In the genomic region with DNA sequence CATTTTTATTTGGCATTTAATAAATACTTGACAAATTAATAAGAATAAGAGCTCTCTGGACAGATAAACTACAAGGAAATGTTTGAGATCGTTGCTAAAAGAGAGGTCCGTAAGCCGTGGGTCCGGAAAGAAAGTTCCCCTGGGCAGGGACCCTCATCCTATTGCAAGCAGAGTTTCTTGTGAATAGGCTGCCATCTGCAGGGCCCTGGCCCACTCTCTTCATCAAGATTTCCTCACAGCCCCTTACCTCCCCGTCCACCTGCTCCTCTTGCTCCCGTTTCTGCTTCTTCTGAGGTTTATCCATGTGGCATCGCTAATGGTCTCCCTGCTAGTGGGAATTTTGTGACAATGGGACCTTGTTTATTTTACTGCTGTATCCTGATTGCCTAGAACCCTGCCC, we compare ENCODE assay signal across 28 cellular contexts. TPM values are rescaled to one million over a fixed set of nuclear protein-coding genes. Genes with fewer than 3 reads are reported as not detected.
"Had no signal": no experiment of that assay in that cellular context is flagged by ENCODE, and none has a peak within 500 bp of the region (broad histone marks: within the 10 kb centered on the region; RNA-seq: fewer than 3 reads in every experiment).

No MANE protein-coding gene starts in this region.

- H3K9me3 Mint-ChIP-seq: activated naive CD4-positive, alpha-beta T cell treated with anti-CD3 and anti-CD28 coated beads, Interleukin-2, amount 50 U/mL, for 72 hours; activated T-helper 17 cell treated with anti-CD3 and anti-CD28 coated beads, Interleukin-2, amount 50 U/mL, for 72 hours; brain; dendritic cell treated with granulocyte-macrophage colony-stimulating factor and Interleukin-4, amounts not matched to agents 40 ng/mL and 50 ng/mL, for 4 days; natural killer cell treated with Interleukin-12 subunit alpha and Interleukin-12 subunit beta and Interleukin-15 and Interleukin-18, amount 100 ng/mL, for 72 hours; T-helper 2 cell treated with Interferon-gamma antibody and Interleukin-4, amounts not matched to agents 5 μg/mL and 100 μg/mL, for 36 hours had no signal

- ATAC-seq: activated naive CD4-positive, alpha-beta T cell treated with anti-CD3 and anti-CD28 coated beads, Interleukin-2, amount 50 U/mL, for 72 hours; activated T-helper 17 cell treated with anti-CD3 and anti-CD28 coated beads, Interleukin-2, amount 50 U/mL, for 72 hours; foreskin keratinocyte; natural killer cell treated with Interleukin-12 subunit alpha and Interleukin-12 subunit beta and Interleukin-15 and Interleukin-18, amount 100 ng/mL, for 72 hours; pancreas; right cardiac atrium; stimulated activated naive CD8-positive, alpha-beta T cell treated with anti-CD3 and anti-CD28 coated beads, Interleukin-15, Interleukin-2, amounts not matched to agents 100 U/mL and 50 U/mL, for 24 hours had no signal

- H3K79me2 ChIP-seq: hepatocyte had no signal

- H3K4me2 ChIP-seq: hepatocyte had no signal

- H3K4me3 ChIP-seq: hepatocyte, left ventricle myocardium inferior, pancreas, upper lobe of left lung had no signal

- H3K9me3 ChIP-seq: neutrophil, pancreas, upper lobe of left lung had no signal

- H3K27ac ChIP-seq: foreskin keratinocyte, hepatocyte, left ventricle myocardium inferior, neutrophil, pancreas, upper lobe of left lung, VCaP had no signal

- H3K36me3 Mint-ChIP-seq: activated naive CD4-positive, alpha-beta T cell treated with anti-CD3 and anti-CD28 coated beads, Interleukin-2, amount 50 U/mL, for 72 hours; brain; natural killer cell treated with Interleukin-12 subunit alpha and Interleukin-12 subunit beta and Interleukin-15 and Interleukin-18, amount 100 ng/mL, for 72 hours had no signal

- H3K27me3 ChIP-seq: foreskin keratinocyte, hepatocyte, pancreas, upper lobe of left lung had no signal

- H3K4me1 Mint-ChIP-seq: activated CD4-positive, alpha-beta T cell treated with anti-CD3 and anti-CD28 coated beads, Interleukin-2, amount 10 ng/mL, durations not matched to agents 7 days and 5 days; activated T-helper 17 cell treated with anti-CD3 and anti-CD28 coated beads, Interleukin-2, amount 50 U/mL, for 72 hours; brain had no signal

- H3K4me1 ChIP-seq: left ventricle myocardium inferior, upper lobe of left lung had no signal

- DNase-seq: activated CD4-positive, alpha-beta T cell treated with anti-CD3 and anti-CD28 coated beads, Interleukin-2, amount 10 ng/mL, durations not matched to agents 7 days and 5 days; activated CD4-positive, CD25-positive, alpha-beta regulatory T cell treated with anti-CD3 and anti-CD28 coated beads, Interleukin-2, amount 50 U/mL, for 72 hours; activated T-cell treated with anti-CD3 and anti-CD28 coated beads, Interleukin-2, amount 50 U/mL, for 1 hour; aorta; effector CD4-positive, alpha-beta T cell; erythroblast; foreskin keratinocyte; kidney glomerular epithelial cell; left ventricle myocardium inferior; mammary epithelial cell; pancreas; right cardiac atrium; stimulated activated CD4-positive, alpha-beta T cell treated with anti-CD3 and anti-CD28 coated beads, Interleukin-12 subunit alpha, Interleukin-12 subunit beta, amount 100 ng/mL, for 4 hours; stimulated activated CD4-positive, alpha-beta T cell treated with anti-CD3 and anti-CD28 coated beads, Interleukin-4, amount 100 ng/mL, for 4 hours; stimulated activated naive CD8-positive, alpha-beta T cell treated with anti-CD3 and anti-CD28 coated beads, Interleukin-15, Interleukin-2, amounts not matched to agents 100 U/mL and 50 U/mL, for 24 hours; upper lobe of left lung had no signal

- H3K4me3 Mint-ChIP-seq: activated CD4-positive, alpha-beta T cell treated with anti-CD3 and anti-CD28 coated beads, Interleukin-2, amount 10 ng/mL, durations not matched to agents 7 days and 5 days; activated T-helper 17 cell treated with anti-CD3 and anti-CD28 coated beads, Interleukin-2, amount 50 U/mL, for 72 hours; brain; dendritic cell treated with granulocyte-macrophage colony-stimulating factor and Interleukin-4, amounts not matched to agents 40 ng/mL and 50 ng/mL, for 4 days; natural killer cell treated with Interleukin-12 subunit alpha and Interleukin-12 subunit beta and Interleukin-15 and Interleukin-18, amount 100 ng/mL, for 72 hours; T-helper 2 cell treated with Interferon-gamma antibody and Interleukin-4, amounts not matched to agents 5 μg/mL and 100 μg/mL, for 36 hours had no signal

- H3K36me3 ChIP-seq: left ventricle myocardium inferior, neutrophil, pancreas, upper lobe of left lung had no signal

- H3K27ac Mint-ChIP-seq: activated CD4-positive, alpha-beta T cell treated with anti-CD3 and anti-CD28 coated beads, Interleukin-2, amount 10 ng/mL, durations not matched to agents 7 days and 5 days; activated naive CD4-positive, alpha-beta T cell treated with anti-CD3 and anti-CD28 coated beads, Interleukin-2, amount 50 U/mL, for 72 hours; activated T-helper 17 cell treated with anti-CD3 and anti-CD28 coated beads, Interleukin-2, amount 50 U/mL, for 72 hours; brain; dendritic cell treated with granulocyte-macrophage colony-stimulating factor and Interleukin-4, amounts not matched to agents 40 ng/mL and 50 ng/mL, for 4 days; natural killer cell treated with Interleukin-12 subunit alpha and Interleukin-12 subunit beta and Interleukin-15 and Interleukin-18, amount 100 ng/mL, for 72 hours; T-helper 2 cell treated with Interferon-gamma antibody and Interleukin-4, amounts not matched to agents 5 μg/mL and 100 μg/mL, for 36 hours had no signal

- H2AFZ ChIP-seq: hepatocyte had no signal

RNA-seq across cellular contexts. Expression of gene MC5R, which starts 30.1 kb away (rescaled TPM):
- total RNA-seq: activated CD4-positive, alpha-beta T cell treated with anti-CD3 and anti-CD28 coated beads, Interleukin-2, amount 10 ng/mL, durations not matched to agents 7 days and 5 days; activated naive CD4-positive, alpha-beta T cell treated with anti-CD3 and anti-CD28 coated beads, Interleukin-2, amount 50 U/mL, for 72 hours; activated T-helper 17 cell treated with anti-CD3 and anti-CD28 coated beads, Interleukin-2, amount 50 U/mL, for 72 hours; aorta; cardiac septum; foreskin keratinocyte; hepatocyte; left ventricle myocardium inferior; mammary epithelial cell; natural killer cell treated with Interleukin-12 subunit alpha and Interleukin-12 subunit beta and Interleukin-15 and Interleukin-18, amount 100 ng/mL, for 72 hours; pancreas; pulmonary artery endothelial cell; right cardiac atrium; subcutaneous adipose tissue; upper lobe of left lung had no signal
- polyA plus RNA-seq: aorta, foreskin keratinocyte, hepatocyte, mammary epithelial cell, pancreas, right cardiac atrium had no signal
